ENCODE assay signal across 27 cellular contexts in the genomic region with DNA sequence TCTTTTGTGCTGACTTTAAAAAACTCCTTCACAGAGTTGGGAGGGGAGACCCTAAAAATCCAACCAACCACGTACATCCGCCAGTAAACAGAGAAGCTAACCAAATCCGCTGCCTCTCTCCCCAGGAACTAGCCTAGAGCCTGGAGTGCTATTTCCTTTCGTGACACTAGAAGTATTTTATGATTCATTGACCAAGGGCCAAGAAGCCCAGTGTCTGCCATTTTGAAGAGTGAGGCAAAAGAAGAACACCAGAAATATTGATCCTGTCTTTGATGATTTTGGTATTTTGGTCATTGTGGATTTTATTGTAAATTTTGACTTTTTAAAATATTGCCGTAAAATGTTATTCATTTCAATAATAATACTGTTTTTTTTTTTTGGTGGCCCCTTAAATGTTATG. TPM values are rescaled to one million over a fixed set of nuclear protein-coding genes. Genes with fewer than 3 reads are reported as not detected.
A peak's percentile ranks its signal among the peaks of the same experiment; 100 is the strongest.
DNase-seq lines count a peak whose midpoint lies in the region; ATAC-seq, FAIRE-seq and TF ChIP-seq lines count a peak whose summit lies in the region.
"Had no signal": no experiment of that assay in that cellular context is flagged by ENCODE, and none has a peak within 500 bp of the region (broad histone marks: within the 10 kb centered on the region; RNA-seq: fewer than 3 reads in every experiment).

No MANE protein-coding gene starts in this region.

- ATAC-seq in K562 (no peak), GM18858 (IDR thresholded peaks at IDR 0.05; ENCODE audit: unreplicated experiment) (no peak)
- ATAC-seq: GM12878 had no signal

- CTCF ChIA-PET in K562 (lab: Yijun Ruan, JAX; ENCODE audit: low intra/inter-chr PET ratio) = no interaction called here

- DNase-seq in HuH-7.5 (ENCODE audit: low spot score) (peak; percentile 4), M059J (ENCODE audit: low read depth) (peak; percentile 20), K562 (ENCODE audit: extremely low read depth in 1 of 4, low spot score in 3 of 4) (no peak), RPMI8226 (no peak)
- DNase-seq in stimulated activated naive CD4-positive, alpha-beta T cell (lab: John Stamatoyannopoulos, UW) = no peak
- DNase-seq: 8988T; ACHN; BE2C; C1 segment of cervical spinal cord; CD4-positive, alpha-beta memory T cell; CD4-positive, CD25-positive, alpha-beta regulatory T cell; CD8-positive, alpha-beta memory T cell; COR-L47; DMS 273 treated with DMSO at 0.1 percent for 48 hours; DMS153; DMS53; DMS79; DND-41; EL; GDM1 had no signal

- FAIRE-seq in K562 (lab: Jason Lieb, UNC) = no peak
- FAIRE-seq: A204.1, GM12878, GM12892, GM18507, GM19239 had no signal

- TF ChIP-seq CTCF in K562 (IDR thresholded peaks at IDR 0.05 in 2 of 3, conservative IDR thresholded peaks at IDR 0.05 in 1 of 3; ENCODE audit: insufficient read depth in 2 of 3, low read depth in 1 of 3, low read length in 3 of 3) = no peak

- no peak overlapping the region for H3K27ac ChIP-seq in K562 (ENCODE audit: extremely low read depth, low read depth, low read length)
- H3K27ac ChIP-seq: BLaER1 had no signal

- no peak overlapping the region for H3K9ac ChIP-seq in K562 (ENCODE audit: insufficient read depth in 1 of 2, low read depth in 2 of 2, low read length in 2 of 2)
- H3K9ac ChIP-seq: BLaER1 had no signal

- in situ Hi-C loops in K562 (cut with MboI) = no loop called here

- intact Hi-C loops in K562 (cut with micrococcal nuclease) = no loop called here

- H3K4me1 ChIP-seq in K562 (replicated peaks in 1 of 2; ENCODE audit: control insufficient read depth in 2 of 2, insufficient read depth in 2 of 2, low read length in 2 of 2) = no peaks in the 10 kb centered on the region; a peak in 1 of 5 replicates
- H3K4me1 ChIP-seq: BE2C had no signal

- POLR2A ChIA-PET in K562 (lab: Yijun Ruan, JAX) = no interaction called here

- no peak for TF ChIP-seq RAD21 in K562 (CRISPR knock-in tag; conservative IDR thresholded peaks at IDR 0.05 in 1 of 2, IDR thresholded peaks at IDR 0.05 in 1 of 2)

- no peak overlapping the region for H3K4me3 ChIP-seq in K562
- H3K4me3 ChIP-seq: BLaER1, GM12878 had no signal

- H3K9me1 ChIP-seq in K562 (ENCODE audit: control insufficient read depth, insufficient read depth, low read length) = no peaks in the 10 kb centered on the region

- no peaks in the 10 kb centered on the region for H3K79me2 ChIP-seq in K562 (ENCODE audit: control insufficient read depth, insufficient read depth, low read length)

- no peak for TF ChIP-seq POLR2A in K562 (conservative IDR thresholded peaks at IDR 0.05)

- H3K9me3 ChIP-seq in K562 (replicated peaks; ENCODE audit: control insufficient read depth, insufficient read depth, low read depth, low read length) = no peaks in the 10 kb centered on the region
- H3K9me3 ChIP-seq: BE2C, BLaER1 had no signal

- no TSS peak for BruUV-seq in K562 (replicated peaks; lab: Mats Ljungman, UMichigan)

- no peak for TF ChIP-seq EP300 in K562 (IDR thresholded peaks at IDR 0.05; ENCODE audit: low read length)

- no peak overlapping the region for H2AFZ ChIP-seq in K562 (ENCODE audit: low read depth, low read length)

- no peak overlapping the region for H3K4me2 ChIP-seq in K562 (ENCODE audit: insufficient read depth, low read length)
- H3K4me2 ChIP-seq: BLaER1 had no signal

- H4K20me1 ChIP-seq in K562 (replicated peaks; ENCODE audit: control insufficient read depth, insufficient read depth, low read length) = no peaks in the 10 kb centered on the region
- H4K20me1 ChIP-seq: BLaER1 had no signal

- WGBS in K562 (ENCODE audit: insufficient coverage, low coverage, missing lambda C conversion rate) = 43% methylated on average over 5 of the region's 5 CpGs

- no peaks in the 10 kb centered on the region for H3K36me3 ChIP-seq in K562 (ENCODE audit: control insufficient read depth, insufficient read depth, low read length)
- H3K36me3 ChIP-seq: BE2C, BLaER1 had no signal

- H3K27me3 ChIP-seq in K562 (ENCODE audit: control insufficient read depth in 2 of 2, insufficient read depth in 2 of 2, low read length in 2 of 2) = 0 out of 5 replicates have a peak, but pooled peaks cover 0 to 3% of the 10 kb centered on the region in 2 experiments
- H3K27me3 ChIP-seq: BE2C, BLaER1 had no signal

TF ChIP-seq in K562, 482 proteins besides CTCF, POLR2A, EP300 and RAD21 (continues in another document):
- TF ChIP-seq, protein P1, sequence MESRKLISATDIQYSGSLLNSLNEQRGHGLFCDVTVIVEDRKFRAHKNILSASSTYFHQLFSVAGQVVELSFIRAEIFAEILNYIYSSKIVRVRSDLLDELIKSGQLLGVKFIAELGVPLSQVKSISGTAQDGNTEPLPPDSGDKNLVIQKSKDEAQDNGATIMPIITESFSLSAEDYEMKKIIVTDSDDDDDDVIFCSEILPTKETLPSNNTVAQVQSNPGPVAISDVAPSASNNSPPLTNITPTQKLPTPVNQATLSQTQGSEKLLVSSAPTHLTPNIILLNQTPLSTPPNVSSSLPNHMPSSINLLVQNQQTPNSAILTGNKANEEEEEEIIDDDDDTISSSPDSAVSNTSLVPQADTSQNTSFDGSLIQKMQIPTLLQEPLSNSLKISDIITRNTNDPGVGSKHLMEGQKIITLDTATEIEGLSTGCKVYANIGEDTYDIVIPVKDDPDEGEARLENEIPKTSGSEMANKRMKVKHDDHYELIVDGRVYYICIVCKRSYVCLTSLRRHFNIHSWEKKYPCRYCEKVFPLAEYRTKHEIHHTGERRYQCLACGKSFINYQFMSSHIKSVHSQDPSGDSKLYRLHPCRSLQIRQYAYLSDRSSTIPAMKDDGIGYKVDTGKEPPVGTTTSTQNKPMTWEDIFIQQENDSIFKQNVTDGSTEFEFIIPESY (CRISPR knock-in tag; IDR thresholded peaks at IDR 0.05) = no peak
- TF ChIP-seq, protein P2, sequence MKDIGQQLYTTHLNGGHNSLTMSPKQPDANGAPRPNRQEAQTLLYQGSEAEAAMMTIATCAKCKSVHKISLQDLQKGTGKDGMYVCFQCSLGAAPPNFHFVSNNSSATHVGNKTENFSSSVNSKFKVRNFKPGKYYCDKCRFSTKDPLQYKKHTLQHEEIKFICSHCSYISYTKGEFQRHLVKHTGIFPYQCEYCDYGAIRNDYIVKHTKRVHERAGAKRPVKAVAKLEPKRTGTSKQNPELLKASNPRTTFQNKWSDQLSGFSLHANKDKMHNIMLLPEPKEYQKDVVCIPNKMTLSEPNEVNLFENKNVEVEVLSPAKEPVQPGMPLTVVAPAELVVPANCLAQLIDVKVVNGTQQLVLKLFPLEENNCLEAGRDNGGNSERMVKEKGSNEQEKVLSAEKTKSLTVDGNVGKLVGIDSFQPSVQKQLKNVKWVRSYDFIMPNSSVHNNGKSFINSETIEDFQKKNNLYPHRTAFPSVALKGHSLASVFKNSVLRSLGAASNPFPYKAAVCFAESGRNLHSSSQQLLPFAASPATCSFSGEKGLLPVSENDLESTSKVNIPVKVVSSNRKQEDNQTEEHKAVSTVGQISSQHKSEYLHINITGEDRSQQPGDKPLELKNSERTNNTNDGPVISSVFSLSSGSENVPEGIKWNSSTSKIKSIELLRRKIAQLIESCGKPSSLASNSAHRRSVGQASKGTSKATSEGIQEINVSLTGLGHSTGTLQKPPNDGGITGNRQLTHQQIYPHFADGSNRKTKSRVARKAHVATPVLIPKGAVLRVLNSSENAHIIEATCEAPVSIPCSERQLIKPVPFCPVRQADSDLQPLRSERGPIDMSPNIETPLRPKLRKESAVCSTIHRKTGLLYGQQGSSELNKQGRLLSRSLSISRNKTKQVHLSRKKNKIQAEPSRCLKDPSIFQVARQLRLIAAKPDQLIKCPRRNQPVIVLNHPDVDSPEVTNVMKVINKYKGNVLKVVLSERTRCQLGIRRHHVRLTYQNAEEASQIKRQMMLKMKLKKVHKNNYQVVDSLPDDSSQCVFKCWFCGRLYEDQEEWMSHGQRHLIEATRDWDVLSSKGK (CRISPR knock-in tag; IDR thresholded peaks at IDR 0.05) = no peak
- TF ChIP-seq PHB2 (IDR thresholded peaks at IDR 0.05; ENCODE audit: low read depth) (no peak), PTTG1 (tag; IDR thresholded peaks at IDR 0.05; ENCODE audit: low read depth) (no peak), CREM (IDR thresholded peaks at IDR 0.05; ENCODE audit: low read depth) (no peak), YY1 (IDR thresholded peaks at IDR 0.05; ENCODE audit: borderline replicate concordance in 1 of 3, control insufficient read depth in 1 of 3, extremely low read depth in 1 of 3, insufficient read depth in 3 of 3, insufficient read length in 1 of 3, insufficient replicate concordance in 2 of 3, low read depth in 1 of 3, low read length in 2 of 3) (peak in 1 of 3 experiments; percentile 71), ZNF174 (CRISPR knock-in tag; IDR thresholded peaks at IDR 0.05) (no peak), HEY1 (CRISPR knock-in tag; IDR thresholded peaks at IDR 0.05; ENCODE audit: borderline replicate concordance) (no peak), MAFK (IDR thresholded peaks at IDR 0.05; ENCODE audit: low read length) (no peak), MCM7 (IDR thresholded peaks at IDR 0.05) (no peak), ZNF12 (CRISPR knock-in tag; IDR thresholded peaks at IDR 0.05) (no peak)
- TF ChIP-seq, protein P3, sequence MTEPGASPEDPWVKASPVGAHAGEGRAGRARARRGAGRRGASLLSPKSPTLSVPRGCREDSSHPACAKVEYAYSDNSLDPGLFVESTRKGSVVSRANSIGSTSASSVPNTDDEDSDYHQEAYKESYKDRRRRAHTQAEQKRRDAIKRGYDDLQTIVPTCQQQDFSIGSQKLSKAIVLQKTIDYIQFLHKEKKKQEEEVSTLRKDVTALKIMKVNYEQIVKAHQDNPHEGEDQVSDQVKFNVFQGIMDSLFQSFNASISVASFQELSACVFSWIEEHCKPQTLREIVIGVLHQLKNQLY (CRISPR knock-in tag; conservative IDR thresholded peaks at IDR 0.05) = no peak

RNA-seq across cellular contexts. Expression of a gene that starts 10.5 kb away (rescaled TPM):
- total RNA-seq in M059J (2014; rRNA removed; shearing (Covaris generic)) = 45.5 and 95.4 TPM in 2 replicates
- total RNA-seq in K562 (2011; cell fraction: chromatin; rRNA removed; ENCODE audit: low replicate concordance) = 299 and 667 TPM in 2 replicates
- total RNA-seq in K562 (2011; cell fraction: nucleolus; rRNA removed) = 475 and 577 TPM in 2 replicates
- total RNA-seq in K562 (2011; cell fraction: nucleoplasm; rRNA removed) = 452 and 464 TPM in 2 replicates
- total RNA-seq in K562 (2014; rRNA removed) (221 and 262 TPM in 2 replicates), K562 (2014; rRNA removed; fragmentation: Illumina TruSeq; extraction: Trizol) (130 and 158 TPM in 2 replicates), K562 (2015; rRNA removed; fragmentation: Illumina TruSeq; extraction: Trizol) (169 and 170 TPM in 2 replicates), K562 (2021) (173 TPM in 2 replicates)
- polyA plus RNA-seq in K562 (2011; rRNA removed) (346 and 462 TPM in 2 replicates), K562 (2014; fragmentation: Illumina TruSeq; extraction: Trizol) (264 and 319 TPM in 2 replicates), K562 (2014; fragmentation: Nextera tagmentation; extraction: Ambion mirVana) (10 to 100 TPM; 15.0 to 35.1 TPM), K562 (2014; rRNA removed) (314 and 326 TPM in 2 replicates)
- polyA plus RNA-seq in K562 (2011; cell fraction: cytosol; rRNA removed) = 293 and 363 TPM in 2 replicates
- polyA plus RNA-seq in K562 (2011; cell fraction: nucleus; rRNA removed) = 419 and 596 TPM in 2 replicates
- 197 and 377 TPM in 2 replicates for polyA plus RNA-seq in K562 (2012)
- polyA minus RNA-seq in K562 (2011; rRNA and poly(A)+ RNA removed) = 172 and 231 TPM in 2 replicates
- 126 and 148 TPM in 2 replicates for polyA minus RNA-seq in K562 (2011; cell fraction: cytosol; rRNA and poly(A)+ RNA removed)
- polyA minus RNA-seq in K562 (2011; cell fraction: nucleus; rRNA and poly(A)+ RNA removed) = 135 and 136 TPM in 2 replicates

Comparison
In these comparisons a context has a peak if more than half of its experiments do, and no peak if none do; other contexts are left out.
1. DNase-seq: peak in HuH-7.5 (single experiment) and M059J (single experiment); none in K562 (0 of 4), RPMI8226 (single experiment) and stimulated activated naive CD4-positive, alpha-beta T cell (0 of 6).